Comparison of ENCODE assay signal across 23 cellular contexts in genomic region chr4:88780389-88780788, GRCh38.
"Had no signal": no experiment of that assay in that cellular context is flagged by ENCODE, and none has a peak within 500 bp of the region (broad histone marks: within the 10 kb centered on the region; RNA-seq: fewer than 3 reads in every experiment).

No MANE protein-coding gene starts in this region.

- H3K4me1 Mint-ChIP-seq: activated CD4-positive, alpha-beta T cell treated with anti-CD3 and anti-CD28 coated beads, Interleukin-2, amount 10 ng/mL, durations not matched to agents 7 days and 5 days; brain; T-cell had no signal

- H3K36me3 Mint-ChIP-seq: activated CD4-positive, alpha-beta memory T cell treated with anti-CD3 and anti-CD28 coated beads for 36 hours had no signal

- H3K4me3 ChIP-seq: cardiac muscle cell had no signal

- H3K27ac ChIP-seq: cardiac muscle cell had no signal

- H3K9me3 Mint-ChIP-seq: activated CD4-positive, alpha-beta memory T cell treated with anti-CD3 and anti-CD28 coated beads for 36 hours; activated CD4-positive, alpha-beta T cell treated with anti-CD3 and anti-CD28 coated beads, Interleukin-2, amount 10 ng/mL, durations not matched to agents 7 days and 5 days; activated naive CD4-positive, alpha-beta T cell treated with anti-CD3 and anti-CD28 coated beads for 36 hours; activated T-cell treated with anti-CD3 and anti-CD28 coated beads, Interleukin-2, amount 50 U/mL, for 4 hours; brain; T-cell had no signal

- H3K4me3 Mint-ChIP-seq: activated CD4-positive, alpha-beta memory T cell treated with anti-CD3 and anti-CD28 coated beads for 36 hours; activated CD4-positive, alpha-beta T cell treated with anti-CD3 and anti-CD28 coated beads, Interleukin-2, amount 10 ng/mL, durations not matched to agents 7 days and 5 days; activated naive CD4-positive, alpha-beta T cell treated with anti-CD3 and anti-CD28 coated beads for 36 hours; activated naive CD8-positive, alpha-beta T cell; activated T-cell treated with anti-CD3 and anti-CD28 coated beads, Interleukin-2, amount 50 U/mL, for 4 hours; brain; T-cell had no signal

- DNase-seq: activated CD4-positive, alpha-beta memory T cell treated with anti-CD3 and anti-CD28 coated beads for 36 hours; activated CD4-positive, alpha-beta T cell treated with anti-CD3 and anti-CD28 coated beads, Interleukin-2, amount 10 ng/mL, durations not matched to agents 7 days and 5 days; activated CD4-positive, CD25-positive, alpha-beta regulatory T cell; activated CD8-positive, alpha-beta memory T cell treated with anti-CD3 and anti-CD28 coated beads for 24 hours; activated effector memory CD4-positive, alpha-beta T cell treated with anti-CD3 and anti-CD28 coated beads, Interleukin-2, amount 50 U/mL, for 16 hours; activated naive CD4-positive, alpha-beta T cell treated with anti-CD3 and anti-CD28 coated beads for 36 hours; activated T-cell treated with anti-CD3 and anti-CD28 coated beads, Interleukin-2, amount 50 U/mL, for 4 hours; amygdala; KBM-7; NCI-H1092; NCI-H1417; NCI-H1694 treated with DMSO at 0.1 percent for 48 hours; NCI-H2081; NCI-H510A treated with DMSO at 0.1 percent for 48 hours; NCI-H69; NK-92 treated with Interleukin-12 subunit alpha and Interleukin-12 subunit beta, amount 100 ng/mL, for 24 hours; SHP77; T-cell; T-helper 2 cell; T1000 had no signal

- H3K27me3 Mint-ChIP-seq: activated CD4-positive, alpha-beta memory T cell treated with anti-CD3 and anti-CD28 coated beads for 36 hours; activated CD4-positive, alpha-beta T cell treated with anti-CD3 and anti-CD28 coated beads, Interleukin-2, amount 10 ng/mL, durations not matched to agents 7 days and 5 days; activated naive CD8-positive, alpha-beta T cell; brain; T-cell had no signal

- H3K27me3 ChIP-seq: cardiac muscle cell had no signal

- H3K27ac Mint-ChIP-seq: activated CD4-positive, alpha-beta memory T cell treated with anti-CD3 and anti-CD28 coated beads for 36 hours; activated CD4-positive, alpha-beta T cell treated with anti-CD3 and anti-CD28 coated beads, Interleukin-2, amount 10 ng/mL, durations not matched to agents 7 days and 5 days; activated naive CD4-positive, alpha-beta T cell treated with anti-CD3 and anti-CD28 coated beads for 36 hours; activated naive CD8-positive, alpha-beta T cell; brain; T-cell had no signal

- ATAC-seq: activated T-cell treated with anti-CD3 and anti-CD28 coated beads, Interleukin-2, amount 50 U/mL, for 4 hours; T-cell had no signal
